Comparison of ENCODE assay signal across 8 cellular contexts in the genomic region with DNA sequence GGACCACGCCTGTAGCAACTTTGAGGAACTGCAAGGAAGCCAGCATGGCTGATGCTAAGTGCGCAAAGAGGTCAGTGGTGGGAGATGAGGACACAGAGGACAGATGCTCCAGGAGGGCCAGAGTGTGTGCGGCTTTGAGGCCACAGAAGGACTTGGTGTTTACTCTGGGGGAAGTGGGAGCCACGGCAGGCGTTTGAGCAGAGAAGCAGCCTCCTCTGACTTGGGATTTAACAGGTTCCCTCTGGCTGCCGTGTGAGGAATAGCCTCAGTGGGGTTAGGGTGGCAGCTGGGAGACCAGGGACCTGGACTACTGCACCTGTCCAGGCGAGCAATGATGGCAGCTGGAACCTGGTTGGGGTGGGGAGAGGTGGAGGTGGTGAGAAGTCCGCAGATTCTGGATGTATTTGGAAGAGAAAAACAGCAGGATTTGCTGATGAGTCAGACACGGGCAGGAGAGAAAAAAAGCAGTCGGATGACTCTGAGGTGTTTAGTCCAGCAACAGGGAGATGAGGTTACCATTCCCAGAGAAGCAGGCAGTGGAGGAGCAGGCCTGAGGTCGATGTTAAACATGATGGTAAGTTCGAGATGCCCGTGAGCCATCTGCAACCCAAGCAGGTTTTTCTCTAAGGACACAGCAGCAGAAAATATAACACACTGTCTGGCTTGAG.
DNase-seq lines count a peak whose midpoint lies in the region; ATAC-seq, FAIRE-seq and TF ChIP-seq lines count a peak whose summit lies in the region.

No MANE protein-coding gene starts in this region.

- no peak overlapping the region for H3K4me3 ChIP-seq in pancreas

- TF ChIP-seq CTCF in pancreas (IDR thresholded peaks at IDR 0.05): no peak

- no peaks in the 10 kb centered on the region for H3K9me3 ChIP-seq in pancreas

- H3K27me3 ChIP-seq in pancreas: no peaks in the 10 kb centered on the region

- DNase-seq in D341Med (ENCODE audit: low spot score) (peak; percentile 70), NCI-H2196 treated with DMSO at 0.1 percent for 48 hours (lab: John Stamatoyannopoulos, UW; ENCODE audit: unreplicated experiment) (peak; percentile 88), dermis microvascular lymphatic vessel endothelial cell (ENCODE audit: low read depth in 2 of 2) (peak; percentile 45 to 85), pancreas (no peak)
- DNase-seq in activated naive CD4-positive, alpha-beta T cell (lab: John Stamatoyannopoulos, UW): no peak

- WGBS in pancreas, 2 donors: 61 to 66% methylated on average over 13 of the region's 13 CpGs

- no peaks in the 10 kb centered on the region for H3K36me3 ChIP-seq in pancreas

- intact Hi-C loops in pancreas (cut with DNase I): no loop called here

- ATAC-seq in pancreas (peak in 3 of 4 donors; percentile 33 to 55 (median 53)), HG03439 (IDR thresholded peaks at IDR 0.05; ENCODE audit: unreplicated experiment) (no peak), HG03025 (IDR thresholded peaks at IDR 0.05; ENCODE audit: low FRiP score, unreplicated experiment) (no peak), HG02885 (IDR thresholded peaks at IDR 0.05; ENCODE audit: poor library complexity, unreplicated experiment) (no peak)

- FAIRE-seq in pancreas (lab: Jason Lieb, UNC): no peak

- H3K4me1 ChIP-seq in pancreas: no peaks in the 10 kb centered on the region

- H3K27ac ChIP-seq in pancreas: peak overlapping the region in 3 of 4 donors; percentile 7 to 55 (median 55)

Comparison
In these comparisons a context has a peak if more than half of its experiments do, and no peak if none do; other contexts are left out.
1. DNase-seq: peak in D341Med (single experiment), NCI-H2196 treated with DMSO at 0.1 percent for 48 hours (single experiment) and dermis microvascular lymphatic vessel endothelial cell (2 of 2); none in pancreas (0 of 6) and activated naive CD4-positive, alpha-beta T cell (0 of 4).
2. ATAC-seq: peak in pancreas (3 of 4); none in HG03439 (single experiment), HG03025 (single experiment) and HG02885 (single experiment).